Comparison of ENCODE assay signal across 9 cellular contexts in genomic region chr3:15241341-15241740, GRCh38. TPM values are rescaled to one million over a fixed set of nuclear protein-coding genes. Genes with fewer than 3 reads are reported as not detected.
A peak's percentile ranks its signal among the peaks of the same experiment; 100 is the strongest.
DNase-seq lines count a peak whose midpoint lies in the region; ATAC-seq and TF ChIP-seq lines count a peak whose summit lies in the region.
"Had no signal": no experiment of that assay in that cellular context is flagged by ENCODE, and none has a peak within 500 bp of the region (broad histone marks: within the 10 kb centered on the region; RNA-seq: fewer than 3 reads in every experiment).

No MANE protein-coding gene starts in this region.

- H3K4me3 Mint-ChIP-seq in activated T-helper 1 cell treated with anti-CD3 and anti-CD28 coated beads, Interleukin-12 subunit alpha, Interleukin-12 subunit beta, Interleukin-2, Interleukin-4 antibody, amounts not matched to agents 30 ng/mL and 10 ng/mL and 1 ng/mL, durations not matched to agents 14 hours and 24 hours and 36 hours, result no peak overlapping the region
- H3K4me3 Mint-ChIP-seq in neural crest cell, result no peak overlapping the region
- H3K4me3 Mint-ChIP-seq: activated naive CD4-positive, alpha-beta T cell treated with anti-CD3 and anti-CD28 coated beads, Interleukin-2, amount 50 U/mL, for 24 hours had no signal

- no peaks in the 10 kb centered on the region for H3K9me3 ChIP-seq in RWPE2 (ENCODE audit: severe bottlenecking)

- no peak overlapping the region for H3K27ac Mint-ChIP-seq in activated T-helper 1 cell treated with anti-CD3 and anti-CD28 coated beads, Interleukin-12 subunit alpha, Interleukin-12 subunit beta, Interleukin-2, Interleukin-4 antibody, amounts not matched to agents 30 ng/mL and 10 ng/mL and 1 ng/mL, durations not matched to agents 14 hours and 24 hours and 36 hours
- no peak overlapping the region for H3K27ac Mint-ChIP-seq in neural crest cell (ENCODE audit: unreplicated experiment)
- H3K27ac Mint-ChIP-seq: activated naive CD4-positive, alpha-beta T cell treated with anti-CD3 and anti-CD28 coated beads, Interleukin-2, amount 50 U/mL, for 24 hours had no signal

- H3K4me1 ChIP-seq in RWPE2 (ENCODE audit: insufficient read depth, poor library complexity, severe bottlenecking), result no peaks in the 10 kb centered on the region

- no peaks in the 10 kb centered on the region for H3K27me3 ChIP-seq in RWPE2 (ENCODE audit: insufficient read depth, poor library complexity, severe bottlenecking)

- ATAC-seq in RWPE2 (ENCODE audit: low read depth), result no peak
- ATAC-seq in HG03108 (IDR thresholded peaks at IDR 0.05; ENCODE audit: unreplicated experiment), result no peak
- ATAC-seq in GM18861 (IDR thresholded peaks at IDR 0.05; ENCODE audit: unreplicated experiment), result no peak

- DNase-seq in activated T-helper 1 cell treated with Interleukin-2 at 50 U/mL for 16 hours (ENCODE audit: low read depth), result peak; percentile 13
- no peak for DNase-seq in activated T-helper 1 cell treated with anti-CD3 and anti-CD28 coated beads, Interleukin-12 subunit alpha, Interleukin-12 subunit beta, Interleukin-2, Interleukin-4 antibody, amounts not matched to agents 30 ng/mL and 10 ng/mL and 1 ng/mL, durations not matched to agents 14 hours and 24 hours and 36 hours (ENCODE audit: low spot score)
- no peak for DNase-seq in RWPE2 (ENCODE audit: low spot score)
- peak; percentile 9 to 26 for DNase-seq in cardiac fibroblast (ENCODE audit: low read depth in 2 of 2)
- DNase-seq in neural crest cell (ENCODE audit: low read depth, low spot score), result no peak
- DNase-seq in COLO829 (ENCODE audit: low spot score), result no peak

- intact Hi-C loops in activated T-helper 1 cell treated with anti-CD3 and anti-CD28 coated beads, Interleukin-12 subunit alpha, Interleukin-12 subunit beta, Interleukin-2, Interleukin-4 antibody, amounts not matched to agents 30 ng/mL and 10 ng/mL and 1 ng/mL, durations not matched to agents 14 hours and 24 hours and 36 hours (cut with micrococcal nuclease), result loop anchor here (1.0 to 5.0 kb wide), 2 partner anchors 134 to 164 kb away; no protein-coding TSS in a partner anchor

- TF ChIP-seq CTCF in RWPE2 (IDR thresholded peaks at IDR 0.05; ENCODE audit: poor library complexity, severe bottlenecking) (peak; percentile 28), cardiac fibroblast (IDR thresholded peaks at IDR 0.05; ENCODE audit: low read depth, low read length) (peak; percentile 26), neural crest cell (conservative IDR thresholded peaks at IDR 0.05) (peak; percentile 32)

- peaks cover 29% of the 10 kb centered on the region for H3K36me3 Mint-ChIP-seq in activated T-helper 1 cell treated with anti-CD3 and anti-CD28 coated beads, Interleukin-12 subunit alpha, Interleukin-12 subunit beta, Interleukin-2, Interleukin-4 antibody, amounts not matched to agents 30 ng/mL and 10 ng/mL and 1 ng/mL, durations not matched to agents 14 hours and 24 hours and 36 hours (ENCODE audit: low read depth)
- H3K36me3 Mint-ChIP-seq in neural crest cell (ENCODE audit: low read depth), result peaks cover 11% of the 10 kb centered on the region

- H3K9me3 Mint-ChIP-seq in activated T-helper 1 cell treated with anti-CD3 and anti-CD28 coated beads, Interleukin-12 subunit alpha, Interleukin-12 subunit beta, Interleukin-2, Interleukin-4 antibody, amounts not matched to agents 30 ng/mL and 10 ng/mL and 1 ng/mL, durations not matched to agents 14 hours and 24 hours and 36 hours, result no peaks in the 10 kb centered on the region
- no peaks in the 10 kb centered on the region for H3K9me3 Mint-ChIP-seq in neural crest cell
- H3K9me3 Mint-ChIP-seq: activated naive CD4-positive, alpha-beta T cell treated with anti-CD3 and anti-CD28 coated beads, Interleukin-2, amount 50 U/mL, for 24 hours had no signal

- H3K4me3 ChIP-seq in RWPE2 (ENCODE audit: severe bottlenecking) (no peak overlapping the region), cardiac fibroblast (replicated peaks in 1 of 2; ENCODE audit: low read depth in 2 of 2, low read length in 2 of 2) (no peak overlapping the region)

- peaks cover 93% of the 10 kb centered on the region for H3K36me3 ChIP-seq in RWPE2 (ENCODE audit: low read depth)

- H3K27ac ChIP-seq in RWPE2 (ENCODE audit: poor library complexity, severe bottlenecking), result no peak overlapping the region

- H3K27me3 Mint-ChIP-seq in activated T-helper 1 cell treated with anti-CD3 and anti-CD28 coated beads, Interleukin-12 subunit alpha, Interleukin-12 subunit beta, Interleukin-2, Interleukin-4 antibody, amounts not matched to agents 30 ng/mL and 10 ng/mL and 1 ng/mL, durations not matched to agents 14 hours and 24 hours and 36 hours (ENCODE audit: insufficient read depth), result no peaks in the 10 kb centered on the region
- H3K27me3 Mint-ChIP-seq in neural crest cell (ENCODE audit: low read depth), result no peaks in the 10 kb centered on the region
- H3K27me3 Mint-ChIP-seq: activated naive CD4-positive, alpha-beta T cell treated with anti-CD3 and anti-CD28 coated beads, Interleukin-2, amount 50 U/mL, for 24 hours had no signal

- H3K4me1 Mint-ChIP-seq in activated T-helper 1 cell treated with anti-CD3 and anti-CD28 coated beads, Interleukin-12 subunit alpha, Interleukin-12 subunit beta, Interleukin-2, Interleukin-4 antibody, amounts not matched to agents 30 ng/mL and 10 ng/mL and 1 ng/mL, durations not matched to agents 14 hours and 24 hours and 36 hours (ENCODE audit: low read depth), result peaks cover 7% of the 10 kb centered on the region
- H3K4me1 Mint-ChIP-seq in neural crest cell, result peaks cover 5% of the 10 kb centered on the region

RNA-seq across cellular contexts. Expression of gene CAPN7, which starts 35.3 kb away (rescaled TPM):
- 26.0 and 28.6 TPM in 2 replicates for total RNA-seq in activated T-helper 1 cell treated with anti-CD3 and anti-CD28 coated beads, Interleukin-12 subunit alpha, Interleukin-12 subunit beta, Interleukin-2, Interleukin-4 antibody, amounts not matched to agents 30 ng/mL and 10 ng/mL and 1 ng/mL, durations not matched to agents 14 hours and 24 hours and 36 hours
- 29.2 and 30.9 TPM in 2 replicates for total RNA-seq in neural crest cell

Comparison
In these comparisons a context has a peak if more than half of its experiments do, and no peak if none do; other contexts are left out.
1. DNase-seq: peak in activated T-helper 1 cell treated with Interleukin-2 at 50 U/mL for 16 hours (single experiment) and cardiac fibroblast (2 of 2); none in activated T-helper 1 cell treated with anti-CD3 and anti-CD28 coated beads, Interleukin-12 subunit alpha, Interleukin-12 subunit beta, Interleukin-2, Interleukin-4 antibody, amounts not matched to agents 30 ng/mL and 10 ng/mL and 1 ng/mL, durations not matched to agents 14 hours and 24 hours and 36 hours (single experiment), RWPE2 (single experiment), neural crest cell (single experiment) and COLO829 (single experiment).
2. Peak in every context shown above with its lines, with median percentiles within 50 percentile points of each other: CTCF ChIP-seq.